In genomic region chr9:131529597-131530545, GRCh38 we compare ENCODE assay signal across 1 cellular context.
TF ChIP-seq lines count a peak whose summit lies in the region.

No MANE protein-coding gene starts in this region.

TF ChIP-seq in H1, 55 proteins besides CTCF, POLR2A, EP300 and RAD21:
- no peak for TF ChIP-seq FOSL1 (IDR thresholded peaks at IDR 0.05; ENCODE audit: insufficient read depth, low read depth, low read length)
- TF ChIP-seq SIN3A (conservative IDR thresholded peaks at IDR 0.05 in 1 of 2, IDR thresholded peaks at IDR 0.05 in 1 of 2; ENCODE audit: low read depth in 1 of 2, low read length in 2 of 2) = no peak; a peak in 1 of 4 replicates
- TF ChIP-seq POLR2AphosphoS5 (IDR thresholded peaks at IDR 0.05; ENCODE audit: low read depth, low read length) = no peak; the same call in 1 of the 2 replicates
- TF ChIP-seq SIX5 (IDR thresholded peaks at IDR 0.05; ENCODE audit: low read depth, low read length) = no peak
- TF ChIP-seq CEBPB (IDR thresholded peaks at IDR 0.05; ENCODE audit: low read depth, low read length) = no peak
- TF ChIP-seq RXRA (IDR thresholded peaks at IDR 0.05; ENCODE audit: insufficient read depth, low read depth, low read length) = no peak
- TF ChIP-seq CBX5 (IDR thresholded peaks at IDR 0.05; ENCODE audit: low read depth, low read length) = no peak
